1 cellular context compared by ENCODE assay signal in genomic region chr11:69567951-69568808, GRCh38.
TF ChIP-seq lines count a peak whose summit lies in the region.

No MANE protein-coding gene starts in this region.

TF ChIP-seq in HepG2, 621 proteins besides CTCF, POLR2A, EP300 and RAD21 (continued from another document and continues in another):
- peak; percentile 35; the same call in 1 of the 2 replicates for TF ChIP-seq IKZF5 (CRISPR knock-in tag; IDR thresholded peaks at IDR 0.05)
- TF ChIP-seq, protein P1, sequence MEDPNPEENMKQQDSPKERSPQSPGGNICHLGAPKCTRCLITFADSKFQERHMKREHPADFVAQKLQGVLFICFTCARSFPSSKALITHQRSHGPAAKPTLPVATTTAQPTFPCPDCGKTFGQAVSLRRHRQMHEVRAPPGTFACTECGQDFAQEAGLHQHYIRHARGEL (CRISPR knock-in tag; IDR thresholded peaks at IDR 0.05) = no peak
- TF ChIP-seq, protein P2, sequence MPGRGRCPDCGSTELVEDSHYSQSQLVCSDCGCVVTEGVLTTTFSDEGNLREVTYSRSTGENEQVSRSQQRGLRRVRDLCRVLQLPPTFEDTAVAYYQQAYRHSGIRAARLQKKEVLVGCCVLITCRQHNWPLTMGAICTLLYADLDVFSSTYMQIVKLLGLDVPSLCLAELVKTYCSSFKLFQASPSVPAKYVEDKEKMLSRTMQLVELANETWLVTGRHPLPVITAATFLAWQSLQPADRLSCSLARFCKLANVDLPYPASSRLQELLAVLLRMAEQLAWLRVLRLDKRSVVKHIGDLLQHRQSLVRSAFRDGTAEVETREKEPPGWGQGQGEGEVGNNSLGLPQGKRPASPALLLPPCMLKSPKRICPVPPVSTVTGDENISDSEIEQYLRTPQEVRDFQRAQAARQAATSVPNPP (CRISPR knock-in tag; IDR thresholded peaks at IDR 0.05) = no peak
- TF ChIP-seq CBX2 (IDR thresholded peaks at IDR 0.05; ENCODE audit: low read depth, low read length) = no peak
- TF ChIP-seq CBX2 (CRISPR knock-in tag; IDR thresholded peaks at IDR 0.05; ENCODE audit: low read depth) = no peak
- TF ChIP-seq, protein P3, sequence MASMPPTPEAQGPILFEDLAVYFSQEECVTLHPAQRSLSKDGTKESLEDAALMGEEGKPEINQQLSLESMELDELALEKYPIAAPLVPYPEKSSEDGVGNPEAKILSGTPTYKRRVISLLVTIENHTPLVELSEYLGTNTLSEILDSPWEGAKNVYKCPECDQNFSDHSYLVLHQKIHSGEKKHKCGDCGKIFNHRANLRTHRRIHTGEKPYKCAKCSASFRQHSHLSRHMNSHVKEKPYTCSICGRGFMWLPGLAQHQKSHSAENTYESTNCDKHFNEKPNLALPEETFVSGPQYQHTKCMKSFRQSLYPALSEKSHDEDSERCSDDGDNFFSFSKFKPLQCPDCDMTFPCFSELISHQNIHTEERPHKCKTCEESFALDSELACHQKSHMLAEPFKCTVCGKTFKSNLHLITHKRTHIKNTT (CRISPR knock-in tag; IDR thresholded peaks at IDR 0.05) = no peak
- peak in 1 of 2 experiments; percentile 15; a peak in 1 of 4 replicates for TF ChIP-seq REST (IDR thresholded peaks at IDR 0.05; ENCODE audit: borderline replicate concordance in 1 of 2, low read depth in 1 of 2, low read length in 2 of 2)
- TF ChIP-seq ELF3 (CRISPR knock-in tag; IDR thresholded peaks at IDR 0.05) = peak; percentile 64
- TF ChIP-seq ZNF12 (CRISPR knock-in tag; IDR thresholded peaks at IDR 0.05) = no peak; the same call in 1 of the 2 replicates
- TF ChIP-seq ZNF569 (CRISPR knock-in tag; IDR thresholded peaks at IDR 0.05; ENCODE audit: borderline replicate concordance) = no peak
- peak; percentile 60; the same call in 1 of the 2 replicates for TF ChIP-seq TBX3 (IDR thresholded peaks at IDR 0.05; ENCODE audit: borderline replicate concordance)
- TF ChIP-seq HOXD1 (CRISPR knock-in tag; IDR thresholded peaks at IDR 0.05) = 0 out of 2 replicates have a peak, but pooled peaks have one; percentile 44
- no peak for TF ChIP-seq CCAR2 (optimal IDR thresholded peaks at IDR 0.05; ENCODE audit: low read depth, low read length)
- no peak for TF ChIP-seq AHR (CRISPR knock-in tag; IDR thresholded peaks at IDR 0.05)
- TF ChIP-seq MEF2D (CRISPR knock-in tag; IDR thresholded peaks at IDR 0.05) = no peak
- no peak for TF ChIP-seq ATAD3A (CRISPR knock-in tag; IDR thresholded peaks at IDR 0.05)
- TF ChIP-seq POGZ (CRISPR knock-in tag; IDR thresholded peaks at IDR 0.05) = no peak
- 0 out of 2 replicates have a peak, but pooled peaks have one; percentile 67 for TF ChIP-seq NFIC (IDR thresholded peaks at IDR 0.05; ENCODE audit: low read length)
- no peak for TF ChIP-seq KAT2B (IDR thresholded peaks at IDR 0.05; ENCODE audit: borderline replicate concordance, low read depth, low read length)
- TF ChIP-seq NFYB (CRISPR knock-in tag; IDR thresholded peaks at IDR 0.05) = no peak
- TF ChIP-seq DMTF1 (CRISPR knock-in tag; IDR thresholded peaks at IDR 0.05) = no peak
- no peak for TF ChIP-seq ZNF138 (CRISPR knock-in tag; IDR thresholded peaks at IDR 0.05; ENCODE audit: low read depth)
- TF ChIP-seq ZNF570 (CRISPR knock-in tag; IDR thresholded peaks at IDR 0.05; ENCODE audit: borderline replicate concordance) = no peak
- TF ChIP-seq ZBTB44 (CRISPR knock-in tag; IDR thresholded peaks at IDR 0.05) = no peak
- TF ChIP-seq ZNF7 (CRISPR knock-in tag; IDR thresholded peaks at IDR 0.05) = no peak
- TF ChIP-seq, protein P4, sequence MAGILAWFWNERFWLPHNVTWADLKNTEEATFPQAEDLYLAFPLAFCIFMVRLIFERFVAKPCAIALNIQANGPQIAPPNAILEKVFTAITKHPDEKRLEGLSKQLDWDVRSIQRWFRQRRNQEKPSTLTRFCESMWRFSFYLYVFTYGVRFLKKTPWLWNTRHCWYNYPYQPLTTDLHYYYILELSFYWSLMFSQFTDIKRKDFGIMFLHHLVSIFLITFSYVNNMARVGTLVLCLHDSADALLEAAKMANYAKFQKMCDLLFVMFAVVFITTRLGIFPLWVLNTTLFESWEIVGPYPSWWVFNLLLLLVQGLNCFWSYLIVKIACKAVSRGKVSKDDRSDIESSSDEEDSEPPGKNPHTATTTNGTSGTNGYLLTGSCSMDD (CRISPR knock-in tag; IDR thresholded peaks at IDR 0.05) = no peak
- no peak for TF ChIP-seq ZNF317 (CRISPR knock-in tag; IDR thresholded peaks at IDR 0.05)
- no peak for TF ChIP-seq NFKBIZ (CRISPR knock-in tag; IDR thresholded peaks at IDR 0.05)
- peak; percentile 26; the same call in 1 of the 2 replicates for TF ChIP-seq ARID3A (IDR thresholded peaks at IDR 0.05; ENCODE audit: low read depth, low read length)
- no peak for TF ChIP-seq ZNF780A (CRISPR knock-in tag; IDR thresholded peaks at IDR 0.05)
- TF ChIP-seq, protein P5, sequence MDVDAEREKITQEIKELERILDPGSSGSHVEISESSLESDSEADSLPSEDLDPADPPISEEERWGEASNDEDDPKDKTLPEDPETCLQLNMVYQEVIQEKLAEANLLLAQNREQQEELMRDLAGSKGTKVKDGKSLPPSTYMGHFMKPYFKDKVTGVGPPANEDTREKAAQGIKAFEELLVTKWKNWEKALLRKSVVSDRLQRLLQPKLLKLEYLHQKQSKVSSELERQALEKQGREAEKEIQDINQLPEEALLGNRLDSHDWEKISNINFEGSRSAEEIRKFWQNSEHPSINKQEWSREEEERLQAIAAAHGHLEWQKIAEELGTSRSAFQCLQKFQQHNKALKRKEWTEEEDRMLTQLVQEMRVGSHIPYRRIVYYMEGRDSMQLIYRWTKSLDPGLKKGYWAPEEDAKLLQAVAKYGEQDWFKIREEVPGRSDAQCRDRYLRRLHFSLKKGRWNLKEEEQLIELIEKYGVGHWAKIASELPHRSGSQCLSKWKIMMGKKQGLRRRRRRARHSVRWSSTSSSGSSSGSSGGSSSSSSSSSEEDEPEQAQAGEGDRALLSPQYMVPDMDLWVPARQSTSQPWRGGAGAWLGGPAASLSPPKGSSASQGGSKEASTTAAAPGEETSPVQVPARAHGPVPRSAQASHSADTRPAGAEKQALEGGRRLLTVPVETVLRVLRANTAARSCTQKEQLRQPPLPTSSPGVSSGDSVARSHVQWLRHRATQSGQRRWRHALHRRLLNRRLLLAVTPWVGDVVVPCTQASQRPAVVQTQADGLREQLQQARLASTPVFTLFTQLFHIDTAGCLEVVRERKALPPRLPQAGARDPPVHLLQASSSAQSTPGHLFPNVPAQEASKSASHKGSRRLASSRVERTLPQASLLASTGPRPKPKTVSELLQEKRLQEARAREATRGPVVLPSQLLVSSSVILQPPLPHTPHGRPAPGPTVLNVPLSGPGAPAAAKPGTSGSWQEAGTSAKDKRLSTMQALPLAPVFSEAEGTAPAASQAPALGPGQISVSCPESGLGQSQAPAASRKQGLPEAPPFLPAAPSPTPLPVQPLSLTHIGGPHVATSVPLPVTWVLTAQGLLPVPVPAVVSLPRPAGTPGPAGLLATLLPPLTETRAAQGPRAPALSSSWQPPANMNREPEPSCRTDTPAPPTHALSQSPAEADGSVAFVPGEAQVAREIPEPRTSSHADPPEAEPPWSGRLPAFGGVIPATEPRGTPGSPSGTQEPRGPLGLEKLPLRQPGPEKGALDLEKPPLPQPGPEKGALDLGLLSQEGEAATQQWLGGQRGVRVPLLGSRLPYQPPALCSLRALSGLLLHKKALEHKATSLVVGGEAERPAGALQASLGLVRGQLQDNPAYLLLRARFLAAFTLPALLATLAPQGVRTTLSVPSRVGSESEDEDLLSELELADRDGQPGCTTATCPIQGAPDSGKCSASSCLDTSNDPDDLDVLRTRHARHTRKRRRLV (CRISPR knock-in tag; IDR thresholded peaks at IDR 0.05) = no peak
- no peak for TF ChIP-seq HIVEP1 (CRISPR knock-in tag; IDR thresholded peaks at IDR 0.05)
- TF ChIP-seq, protein P6, sequence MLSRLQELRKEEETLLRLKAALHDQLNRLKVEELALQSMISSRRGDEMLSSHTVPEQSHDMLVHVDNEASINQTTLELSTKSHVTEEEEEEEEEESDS (CRISPR knock-in tag; IDR thresholded peaks at IDR 0.05; ENCODE audit: borderline replicate concordance) = no peak
- TF ChIP-seq ZNF710 (CRISPR knock-in tag; IDR thresholded peaks at IDR 0.05; ENCODE audit: borderline replicate concordance) = peak; percentile 37; the same call in 1 of the 2 replicates
- no peak for TF ChIP-seq HNRNPK (IDR thresholded peaks at IDR 0.05; ENCODE audit: low read depth, low read length, poor library complexity, severe bottlenecking)
- no peak for TF ChIP-seq ZFP1 (CRISPR knock-in tag; IDR thresholded peaks at IDR 0.05)
- TF ChIP-seq EZH2 (conservative IDR thresholded peaks at IDR 0.05; ENCODE audit: low read depth, low read length) = no peak
- peak; percentile 70 for TF ChIP-seq ASH2L (IDR thresholded peaks at IDR 0.05; ENCODE audit: insufficient read length, low read depth, low read length)
- peak; percentile 81 for TF ChIP-seq BCL6 (CRISPR knock-in tag; IDR thresholded peaks at IDR 0.05)
